ENCODE assay signal across 25 cellular contexts in the genomic region with DNA sequence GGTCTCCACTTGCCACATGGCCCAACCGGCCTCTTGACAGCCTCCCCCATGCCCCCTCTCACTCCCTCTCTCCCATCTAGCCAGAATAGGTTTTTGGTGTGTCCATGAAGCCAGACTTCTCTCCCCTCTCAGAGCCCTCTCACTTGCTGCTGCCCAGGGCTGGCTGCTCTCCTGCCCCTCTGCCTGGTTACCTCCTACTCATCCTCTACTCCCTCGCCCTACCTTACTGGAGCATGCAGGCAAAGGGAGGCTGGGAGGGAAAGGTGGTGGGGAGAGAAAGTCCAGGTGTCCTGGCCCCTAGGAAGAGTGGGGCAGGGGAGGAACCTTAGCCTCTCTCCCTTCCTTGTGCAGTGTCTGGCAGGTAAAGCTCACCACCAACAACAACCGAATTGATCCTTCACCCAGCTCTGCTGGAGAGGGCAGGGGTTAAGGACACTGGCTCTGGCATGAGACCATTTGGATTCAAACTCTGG. TPM values are rescaled to one million over a fixed set of nuclear protein-coding genes. Genes with fewer than 3 reads are reported as not detected.
A peak's percentile ranks its signal among the peaks of the same experiment; 100 is the strongest.
DNase-seq lines count a peak whose midpoint lies in the region; ATAC-seq, FAIRE-seq and TF ChIP-seq lines count a peak whose summit lies in the region.
"Had no signal": no experiment of that assay in that cellular context is flagged by ENCODE, and none has a peak within 500 bp of the region (broad histone marks: within the 10 kb centered on the region; RNA-seq: fewer than 3 reads in every experiment).

No MANE protein-coding gene starts in this region.

- H3K79me2 ChIP-seq in neural progenitor cell (ENCODE audit: low read depth), result no peaks in the 10 kb centered on the region

- H3K4me3 ChIP-seq in coronary artery, result no peak overlapping the region
- H3K4me3 ChIP-seq in neural progenitor cell, result no peak overlapping the region
- H3K4me3 ChIP-seq: SJSA1 had no signal

- no peak overlapping the region for H3K9ac ChIP-seq in neural progenitor cell

- H3K36me3 Mint-ChIP-seq in T-helper 1 cell treated with Interleukin-12 subunit alpha and Interleukin-12 subunit beta and Interleukin-4 antibody, amounts not matched to agents 30 μg/mL and 1 μg/mL, for 36 hours (ENCODE audit: low read depth), result no peaks in the 10 kb centered on the region
- no peaks in the 10 kb centered on the region for H3K36me3 Mint-ChIP-seq in neural progenitor cell

- H3K4me1 ChIP-seq in neural progenitor cell, result no peaks in the 10 kb centered on the region
- H3K4me1 ChIP-seq: SJSA1 had no signal

- in situ Hi-C loops in GM13976 (cut with MboI; ENCODE audit: low sequenced_read_pairs, unreplicated experiment), result loop anchor here (10.0 kb wide), 1 partner anchor 701 kb away; no protein-coding TSS in a partner anchor

- H3K4me3 Mint-ChIP-seq in T-helper 1 cell treated with Interleukin-12 subunit alpha and Interleukin-12 subunit beta and Interleukin-4 antibody, amounts not matched to agents 30 μg/mL and 1 μg/mL, for 36 hours, result no peak overlapping the region
- no peak overlapping the region for H3K4me3 Mint-ChIP-seq in neural progenitor cell
- H3K4me3 Mint-ChIP-seq: CD4-positive, alpha-beta T cell had no signal

- H3F3A ChIP-seq in neural progenitor cell (ENCODE audit: low read depth), result no peaks in the 10 kb centered on the region

- peak overlapping the region; percentile 34 for H2AFZ ChIP-seq in neural progenitor cell (replicated peaks)

- no peak for ATAC-seq in SK-N-SH treated with all-trans-retinoic acid at 6 μM for 48 hours
- ATAC-seq: PC-3 had no signal

- no peak for TF ChIP-seq CTCF in GM13976 (IDR thresholded peaks at IDR 0.05; ENCODE audit: borderline replicate concordance, control extremely low read depth, extremely low read depth, insufficient read depth, missing control alignments)
- TF ChIP-seq CTCF in coronary artery (IDR thresholded peaks at IDR 0.05), result no peak
- TF ChIP-seq CTCF in neural progenitor cell (IDR thresholded peaks at IDR 0.05), result no peak

- H3K36me3 ChIP-seq in neural progenitor cell, result no peaks in the 10 kb centered on the region
- H3K36me3 ChIP-seq: SJSA1 had no signal

- no peaks in the 10 kb centered on the region for H4K20me1 ChIP-seq in neural progenitor cell (ENCODE audit: low read depth)

- no peaks in the 10 kb centered on the region for H3K9me3 Mint-ChIP-seq in T-helper 1 cell treated with Interleukin-12 subunit alpha and Interleukin-12 subunit beta and Interleukin-4 antibody, amounts not matched to agents 30 μg/mL and 1 μg/mL, for 36 hours
- peaks cover 5% of the 10 kb centered on the region for H3K9me3 Mint-ChIP-seq in neural progenitor cell
- H3K9me3 Mint-ChIP-seq: CD4-positive, alpha-beta T cell had no signal

- no peaks in the 10 kb centered on the region for H3K27me3 ChIP-seq in neural progenitor cell
- H3K27me3 ChIP-seq: SJSA1 had no signal

- H3K9me3 ChIP-seq in neural progenitor cell (ENCODE audit: low read depth), result no peaks in the 10 kb centered on the region
- H3K9me3 ChIP-seq: SJSA1 had no signal

- H3K27ac Mint-ChIP-seq in T-helper 1 cell treated with Interleukin-12 subunit alpha and Interleukin-12 subunit beta and Interleukin-4 antibody, amounts not matched to agents 30 μg/mL and 1 μg/mL, for 36 hours, result peak overlapping the region; percentile 8
- H3K27ac Mint-ChIP-seq in neural progenitor cell, result no peak overlapping the region
- H3K27ac Mint-ChIP-seq: CD4-positive, alpha-beta T cell had no signal

- H3K27ac ChIP-seq in coronary artery, result no peak overlapping the region
- H3K27ac ChIP-seq in neural progenitor cell, result no peak overlapping the region
- H3K27ac ChIP-seq: 22Rv1, SJSA1 had no signal

- FAIRE-seq in frontal cortex (lab: Jason Lieb, UNC), result no peak

- no peak overlapping the region for H3K4me2 ChIP-seq in neural progenitor cell

- DNase-seq in T-helper 1 cell (no peak), GM13976 (ENCODE audit: low spot score) (peak; percentile 4), coronary artery (ENCODE audit: low spot score) (peak; percentile 46), neural progenitor cell (ENCODE audit: low spot score) (no peak), mucosa of gallbladder (ENCODE audit: low spot score) (no peak), frontal cortex (ENCODE audit: low spot score in 2 of 2) (no peak)
- DNase-seq: ACHN; CD4-positive, alpha-beta T cell; DMS53; GOT3; NCI-H1092 treated with DMSO at 0.1 percent for 48 hours; NCI-H1436 treated with DMSO at 0.1 percent for 48 hours; NCI-H1930; NCI-H2107; NCI-H524 treated with DMSO at 0.1 percent for 48 hours; NCI-H774; PC-3; Right ventricle myocardium superior had no signal

- H3K4me1 Mint-ChIP-seq in T-helper 1 cell treated with Interleukin-12 subunit alpha and Interleukin-12 subunit beta and Interleukin-4 antibody, amounts not matched to agents 30 μg/mL and 1 μg/mL, for 36 hours (ENCODE audit: low read depth), result peaks cover 4% of the 10 kb centered on the region
- peaks cover 13% of the 10 kb centered on the region for H3K4me1 Mint-ChIP-seq in neural progenitor cell

- no peaks in the 10 kb centered on the region for H3K27me3 Mint-ChIP-seq in T-helper 1 cell treated with Interleukin-12 subunit alpha and Interleukin-12 subunit beta and Interleukin-4 antibody, amounts not matched to agents 30 μg/mL and 1 μg/mL, for 36 hours (ENCODE audit: low read depth)
- H3K27me3 Mint-ChIP-seq in neural progenitor cell (ENCODE audit: insufficient read depth, low read depth), result peaks cover 16% of the 10 kb centered on the region

TF ChIP-seq in SK-N-SH treated with all-trans-retinoic acid at 6 μM for 48 hours, 23 proteins besides CTCF, POLR2A, EP300 and RAD21:
- TF ChIP-seq RARB (CRISPR knock-in tag; IDR thresholded peaks at IDR 0.05) (no peak), ESRRG (CRISPR knock-in tag; IDR thresholded peaks at IDR 0.05) (no peak)

RNA-seq across cellular contexts. Expression of gene SPATA19, which starts 9.2 kb away (rescaled TPM):
- total RNA-seq in neural progenitor cell (ENCODE audit: low replicate concordance), result not detected in 2 replicates
- not detected for total RNA-seq in mucosa of gallbladder
- not detected for total RNA-seq in frontal cortex
- total RNA-seq: CD4-positive, alpha-beta T cell; Daoy; G401; PC-3; Right ventricle myocardium superior; RPMI7951; SJSA1 had no signal

Comparison
In these comparisons a context has a peak if more than half of its experiments do, and no peak if none do; other contexts are left out.
1. DNase-seq: peak in GM13976 (single experiment) and coronary artery (single experiment); none in T-helper 1 cell (0 of 5), neural progenitor cell (single experiment), mucosa of gallbladder (single experiment) and frontal cortex (0 of 2).